ENCODE assay signal across 8 cellular contexts in genomic region chr7:98802088-98802780, GRCh38.
DNase-seq lines count a peak whose midpoint lies in the region; ATAC-seq, FAIRE-seq and TF ChIP-seq lines count a peak whose summit lies in the region.

No MANE protein-coding gene starts in this region.

- peak; percentile 62 for DNase-seq in activated CD8-positive, alpha-beta T cell treated with anti-CD3 and anti-CD28 coated beads for 36 hours
- DNase-seq in activated CD8-positive, alpha-beta T cell treated with anti-CD3 and anti-CD28 coated beads, Interleukin-2, amount 10 ng/mL, durations not matched to agents 7 days and 5 days = no peak
- DNase-seq in GM23248 (peak; percentile 55), HTR-8/SVneo (ENCODE audit: insufficient read length, low spot score) (peak; percentile 60), PC-9 (peak; percentile 68 to 72), fibroblast of peridontal ligament (ENCODE audit: extremely low read depth) (peak; percentile 18), smooth muscle cell (lab: John Stamatoyannopoulos, UW; ENCODE audit: unreplicated experiment) (peak; percentile 69), UCSD-AML1 (lab: John Stamatoyannopoulos, UW; ENCODE audit: unreplicated experiment) (no peak)

- H3F3A ChIP-seq in GM23248 (ENCODE audit: insufficient read depth) (no peaks in the 10 kb centered on the region), PC-9 (ENCODE audit: insufficient read depth, low read depth) (peaks cover 4% of the 10 kb centered on the region; the same call in 1 of the 2 replicates), smooth muscle cell (ENCODE audit: low read depth) (peaks cover 3% of the 10 kb centered on the region)

- POLR2A ChIA-PET in activated CD8-positive, alpha-beta T cell treated with anti-CD3 and anti-CD28 coated beads for 36 hours (lab: Charles Lee) = no interaction called here
- POLR2A ChIA-PET in activated CD8-positive, alpha-beta T cell treated with anti-CD3 and anti-CD28 coated beads, Interleukin-2, amount 10 ng/mL, durations not matched to agents 7 days and 5 days (lab: Charles Lee) = no interaction called here
- POLR2A ChIA-PET in PC-9 (lab: Charles Lee; ENCODE audit: unreplicated experiment) = no interaction called here

- H3K79me2 ChIP-seq in GM23248 (ENCODE audit: insufficient read depth) (no peaks in the 10 kb centered on the region), PC-9 (ENCODE audit: low read depth) (no peaks in the 10 kb centered on the region), smooth muscle cell (ENCODE audit: low read depth) (no peaks in the 10 kb centered on the region)

- H3K9me2 ChIP-seq in GM23248 (ENCODE audit: insufficient read depth) = no peaks in the 10 kb centered on the region
- H3K9me2 ChIP-seq in PC-9 (ENCODE audit: insufficient read depth) = no peaks in the 10 kb centered on the region

- intact Hi-C loops in activated CD8-positive, alpha-beta T cell treated with anti-CD3 and anti-CD28 coated beads for 36 hours (cut with micrococcal nuclease) = no loop called here
- intact Hi-C loops in PC-9 (cut with micrococcal nuclease; ENCODE audit: unreplicated experiment) = loop anchor here (1.0 kb wide), 1 partner anchor 11 kb away; no protein-coding TSS in a partner anchor

- in situ Hi-C loops in GM23248 (cut with MboI) = no loop called here

- H3K36me3 Mint-ChIP-seq in activated CD8-positive, alpha-beta T cell treated with anti-CD3 and anti-CD28 coated beads for 36 hours (ENCODE audit: low read depth) = no peaks in the 10 kb centered on the region
- H3K36me3 Mint-ChIP-seq in activated CD8-positive, alpha-beta T cell treated with anti-CD3 and anti-CD28 coated beads, Interleukin-2, amount 10 ng/mL, durations not matched to agents 7 days and 5 days (ENCODE audit: low read depth) = no peaks in the 10 kb centered on the region

- CTCF ChIA-PET in activated CD8-positive, alpha-beta T cell treated with anti-CD3 and anti-CD28 coated beads for 36 hours (lab: Charles Lee) = interaction anchor here (1.0 to 1.3 kb wide), 2 partner anchors 29 to 340 kb away, joined by 3 read pairs; no protein-coding TSS in a partner anchor
- CTCF ChIA-PET in activated CD8-positive, alpha-beta T cell treated with anti-CD3 and anti-CD28 coated beads, Interleukin-2, amount 10 ng/mL, durations not matched to agents 7 days and 5 days (lab: Charles Lee) = no interaction called here
- CTCF ChIA-PET in PC-9 (lab: Charles Lee) = no interaction called here

- BruUV-seq in PC-9 (replicated peaks; lab: Mats Ljungman, UMichigan) = no TSS peak

- H3K4me2 ChIP-seq in GM23248 (ENCODE audit: unreplicated experiment) = no peak overlapping the region
- H3K4me2 ChIP-seq in PC-9 = no peak overlapping the region
- H3K4me2 ChIP-seq in smooth muscle cell = peak overlapping the region; percentile 64

- H3K27me3 Mint-ChIP-seq in activated CD8-positive, alpha-beta T cell treated with anti-CD3 and anti-CD28 coated beads for 36 hours = peaks cover 6% of the 10 kb centered on the region
- H3K27me3 Mint-ChIP-seq in activated CD8-positive, alpha-beta T cell treated with anti-CD3 and anti-CD28 coated beads, Interleukin-2, amount 10 ng/mL, durations not matched to agents 7 days and 5 days (ENCODE audit: low read depth) = no peaks in the 10 kb centered on the region

- no peak overlapping the region for H3K9ac ChIP-seq in GM23248
- peak overlapping the region; percentile 42 for H3K9ac ChIP-seq in smooth muscle cell (ENCODE audit: low read depth)

- no peaks in the 10 kb centered on the region for H3K4me1 ChIP-seq in GM23248 (ENCODE audit: insufficient read depth)
- peaks cover 16% of the 10 kb centered on the region for H3K4me1 ChIP-seq in PC-9 (replicated peaks; ENCODE audit: insufficient read depth)
- peaks cover 3% of the 10 kb centered on the region for H3K4me1 ChIP-seq in smooth muscle cell (ENCODE audit: low read depth)

- H2AFZ ChIP-seq in GM23248 (no peak overlapping the region), PC-9 (no peak overlapping the region), smooth muscle cell (ENCODE audit: low read depth) (no peak overlapping the region)

- no peak for TF ChIP-seq CTCF in activated CD8-positive, alpha-beta T cell treated with anti-CD3 and anti-CD28 coated beads for 36 hours (IDR thresholded peaks at IDR 0.05)
- TF ChIP-seq CTCF in PC-9 (conservative IDR thresholded peaks at IDR 0.05) (no peak), smooth muscle cell (IDR thresholded peaks at IDR 0.05; ENCODE audit: borderline replicate concordance, insufficient read depth, poor library complexity, severe bottlenecking) (no peak)

- no peak overlapping the region for H3K4me3 Mint-ChIP-seq in activated CD8-positive, alpha-beta T cell treated with anti-CD3 and anti-CD28 coated beads for 36 hours
- no peak overlapping the region for H3K4me3 Mint-ChIP-seq in activated CD8-positive, alpha-beta T cell treated with anti-CD3 and anti-CD28 coated beads, Interleukin-2, amount 10 ng/mL, durations not matched to agents 7 days and 5 days

- H3K9me3 ChIP-seq in GM23248 (ENCODE audit: low read depth) (no peaks in the 10 kb centered on the region), PC-9 (ENCODE audit: insufficient read depth, low read depth) (no peaks in the 10 kb centered on the region), smooth muscle cell (replicated peaks; ENCODE audit: low read depth) (no peaks in the 10 kb centered on the region)

- H3K27ac ChIP-seq in GM23248 (no peak overlapping the region), PC-9 (no peak overlapping the region), smooth muscle cell (ENCODE audit: low read depth) (peak overlapping the region; percentile 81)

- H3K36me3 ChIP-seq in GM23248 (ENCODE audit: low read depth) (no peaks in the 10 kb centered on the region), PC-9 (ENCODE audit: low read depth) (no peaks in the 10 kb centered on the region), smooth muscle cell (ENCODE audit: low read depth) (no peaks in the 10 kb centered on the region)

- H3K27ac Mint-ChIP-seq in activated CD8-positive, alpha-beta T cell treated with anti-CD3 and anti-CD28 coated beads for 36 hours = no peak overlapping the region
- H3K27ac Mint-ChIP-seq in activated CD8-positive, alpha-beta T cell treated with anti-CD3 and anti-CD28 coated beads, Interleukin-2, amount 10 ng/mL, durations not matched to agents 7 days and 5 days = no peak overlapping the region

- no peaks in the 10 kb centered on the region for H4K20me1 ChIP-seq in GM23248 (ENCODE audit: insufficient read depth)
- H4K20me1 ChIP-seq in PC-9 (ENCODE audit: insufficient read depth) = no peaks in the 10 kb centered on the region
- H4K20me1 ChIP-seq in smooth muscle cell (ENCODE audit: low read depth) = no peaks in the 10 kb centered on the region

- no peaks in the 10 kb centered on the region for H3K4me1 Mint-ChIP-seq in activated CD8-positive, alpha-beta T cell treated with anti-CD3 and anti-CD28 coated beads for 36 hours (ENCODE audit: low read depth)
- no peaks in the 10 kb centered on the region for H3K4me1 Mint-ChIP-seq in activated CD8-positive, alpha-beta T cell treated with anti-CD3 and anti-CD28 coated beads, Interleukin-2, amount 10 ng/mL, durations not matched to agents 7 days and 5 days (ENCODE audit: low read depth)

- H3K27me3 ChIP-seq in GM23248 (replicated peaks; ENCODE audit: insufficient read depth) (no peaks in the 10 kb centered on the region), PC-9 (ENCODE audit: insufficient read depth, low read depth) (no peaks in the 10 kb centered on the region; the same call in 1 of the 2 replicates), smooth muscle cell (ENCODE audit: low read depth) (no peaks in the 10 kb centered on the region)

- ATAC-seq in activated CD8-positive, alpha-beta T cell treated with anti-CD3 and anti-CD28 coated beads for 36 hours = peak; percentile 80
- ATAC-seq in activated CD8-positive, alpha-beta T cell treated with anti-CD3 and anti-CD28 coated beads, Interleukin-2, amount 10 ng/mL, durations not matched to agents 7 days and 5 days = no peak

- peaks cover 6% of the 10 kb centered on the region for H3K9me3 Mint-ChIP-seq in activated CD8-positive, alpha-beta T cell treated with anti-CD3 and anti-CD28 coated beads for 36 hours
- no peaks in the 10 kb centered on the region for H3K9me3 Mint-ChIP-seq in activated CD8-positive, alpha-beta T cell treated with anti-CD3 and anti-CD28 coated beads, Interleukin-2, amount 10 ng/mL, durations not matched to agents 7 days and 5 days (ENCODE audit: insufficient read depth)

- H3K4me3 ChIP-seq in GM23248 = no peak overlapping the region
- H3K4me3 ChIP-seq in PC-9 = no peak overlapping the region
- H3K4me3 ChIP-seq in smooth muscle cell = no peak overlapping the region

- 2 to 6% methylated on average over 6 to 7 of the region's 7 CpGs for WGBS in GM23248 (ENCODE audit: low coverage in 1 of 2, low lambda C conversion rate in 2 of 2, missing lambda C conversion rate in 2 of 2), 2 experiments
- 13% methylated on average over 7 of the region's 7 CpGs for WGBS in smooth muscle cell (ENCODE audit: low lambda C conversion rate)

- FAIRE-seq in HTR-8/SVneo (lab: Jason Lieb, UNC) = no peak

Comparison
In these comparisons a context has a peak if more than half of its experiments do, and no peak if none do; other contexts are left out.
1. DNase-seq: peak in activated CD8-positive, alpha-beta T cell treated with anti-CD3 and anti-CD28 coated beads for 36 hours (single experiment), GM23248 (single experiment), HTR-8/SVneo (single experiment), PC-9 (2 of 2), fibroblast of peridontal ligament (single experiment) and smooth muscle cell (single experiment); none in activated CD8-positive, alpha-beta T cell treated with anti-CD3 and anti-CD28 coated beads, Interleukin-2, amount 10 ng/mL, durations not matched to agents 7 days and 5 days (single experiment) and UCSD-AML1 (single experiment).